Comparison of ENCODE assay signal across 1 cellular context in genomic region chr1:153616144-153616884, GRCh38.
TF ChIP-seq lines count a peak whose summit lies in the region.

S100A14 (minus strand) TSS chr1:153616325; CDS start chr1:153615858, 467 bp downstream.

TF ChIP-seq in H1, 55 proteins besides CTCF, POLR2A, EP300 and RAD21:
- TF ChIP-seq TAF1 (IDR thresholded peaks at IDR 0.05; ENCODE audit: low read depth, low read length) = 0 out of 2 replicates have a peak, but pooled peaks have one; percentile 21
- no peak for TF ChIP-seq CHD2 (IDR thresholded peaks at IDR 0.05; ENCODE audit: low read length)
